Comparison of ENCODE assay signal across 7 cellular contexts in genomic region chr1:54949047-54949446, GRCh38. TPM values are rescaled to one million over a fixed set of nuclear protein-coding genes. Genes with fewer than 3 reads are reported as not detected.
"Had no signal": no experiment of that assay in that cellular context is flagged by ENCODE, and none has a peak within 500 bp of the region (broad histone marks: within the 10 kb centered on the region; RNA-seq: fewer than 3 reads in every experiment).

No MANE protein-coding gene starts in this region.

RNA-seq across cellular contexts. Expression of gene TMEM61, which starts 31.4 kb away (rescaled TPM):
- total RNA-seq: activated CD8-positive, alpha-beta T cell treated with anti-CD3 and anti-CD28 coated beads, Interleukin-2, amount 10 ng/mL, durations not matched to agents 7 days and 5 days; activated T-helper 1 cell treated with anti-CD3 and anti-CD28 coated beads, Interleukin-12 subunit alpha, Interleukin-12 subunit beta, Interleukin-2, Interleukin-4 antibody, amounts not matched to agents 30 ng/mL and 10 ng/mL and 1 ng/mL, durations not matched to agents 14 hours and 24 hours and 36 hours; chondrocyte; RPMI7951; SJSA1 had no signal
- polyA plus RNA-seq: SK-N-SH had no signal

RNA-seq across cellular contexts. Expression of gene BSND, which starts 49.7 kb away (rescaled TPM):
- total RNA-seq: activated T-helper 1 cell treated with anti-CD3 and anti-CD28 coated beads, Interleukin-12 subunit alpha, Interleukin-12 subunit beta, Interleukin-2, Interleukin-4 antibody, amounts not matched to agents 30 ng/mL and 10 ng/mL and 1 ng/mL, durations not matched to agents 14 hours and 24 hours and 36 hours; bronchial epithelial cell; chondrocyte; RPMI7951; SJSA1 had no signal
- polyA plus RNA-seq: SK-N-SH had no signal
